In the genomic region with DNA sequence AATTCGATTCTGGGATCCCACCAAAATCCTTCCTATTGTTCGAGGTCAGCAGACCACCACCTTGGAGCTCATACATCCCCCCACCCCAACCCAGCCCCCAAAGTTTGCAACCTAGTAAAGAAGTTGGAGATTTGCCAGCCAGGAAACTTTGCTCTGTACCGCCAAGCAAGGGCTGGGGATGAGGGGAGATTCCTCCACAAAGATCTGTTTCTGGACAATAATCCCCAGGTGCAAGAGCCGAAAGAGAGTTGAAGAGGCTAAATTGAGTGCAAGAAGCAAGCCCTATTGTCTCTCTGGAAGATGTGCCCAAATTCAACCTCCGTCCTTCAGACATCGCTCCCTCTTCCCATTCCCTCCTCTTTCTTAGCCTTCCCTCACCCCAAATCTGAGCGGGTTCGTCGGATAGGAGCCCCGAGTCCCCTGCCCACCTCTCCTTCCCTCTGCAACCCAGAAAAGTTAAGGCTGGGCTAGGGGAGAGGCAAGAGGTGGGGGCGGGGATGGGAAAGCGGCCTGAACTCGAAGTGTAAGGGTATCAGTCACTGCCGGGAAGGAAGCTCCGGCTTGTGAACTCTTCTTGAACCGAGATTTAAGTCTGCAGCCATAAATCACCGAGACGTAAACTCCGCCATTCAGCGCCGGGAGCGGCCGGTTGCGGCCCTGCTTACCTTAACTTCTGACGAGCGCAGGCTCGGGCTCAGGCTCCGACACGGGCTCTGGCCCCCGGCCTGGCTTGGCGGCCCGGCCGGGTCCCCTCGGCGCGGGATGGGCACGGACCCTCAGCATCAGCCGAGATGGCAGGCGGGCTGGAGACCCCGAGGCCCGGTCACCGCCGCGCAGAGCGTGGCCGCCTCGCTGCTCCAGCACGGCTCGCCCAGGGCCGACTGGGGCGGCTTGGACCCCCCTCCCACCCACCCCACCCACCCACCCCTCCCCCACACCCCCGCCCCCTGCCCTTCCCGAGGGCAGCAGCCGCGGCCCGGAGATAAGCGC, we compare ENCODE assay signal across 9 cellular contexts. TPM values are rescaled to one million over a fixed set of nuclear protein-coding genes. Genes with fewer than 3 reads are reported as not detected.
DNase-seq lines count a peak whose midpoint lies in the region; ATAC-seq and TF ChIP-seq lines count a peak whose summit lies in the region.
"Had no signal": no experiment of that assay in that cellular context is flagged by ENCODE, and none has a peak within 500 bp of the region (broad histone marks: within the 10 kb centered on the region; RNA-seq: fewer than 3 reads in every experiment).

No MANE protein-coding gene starts in this region.

- H3K36me3 ChIP-seq in Panc1 (ENCODE audit: control insufficient read depth, insufficient read depth, low read length) = no peaks in the 10 kb centered on the region
- H3K36me3 ChIP-seq in ovary = no peaks in the 10 kb centered on the region

- in situ Hi-C loops in Caki2 (cut with HindIII; ENCODE audit: low pct_unique_long_range_greater_than_20kb, low sequenced_read_pairs) (no loop called here), Panc1 (cut with HindIII; ENCODE audit: low pct_unique_long_range_greater_than_20kb, low sequenced_read_pairs) (no loop called here)

- H3K4me3 ChIP-seq in Panc1 (ENCODE audit: low read depth in 2 of 2, low read length in 2 of 2) (peak overlapping the region; percentile 77 to 92), ovary (peak overlapping the region; percentile 49)

- H3K9me3 ChIP-seq in Panc1 (ENCODE audit: control insufficient read depth, insufficient read depth, low read depth, low read length) (no peaks in the 10 kb centered on the region), ovary (no peaks in the 10 kb centered on the region)

- H3K27ac ChIP-seq in Panc1 (ENCODE audit: low read length) (peak overlapping the region; percentile 100), foreskin keratinocyte (peak overlapping the region; percentile 62), ovary (peak overlapping the region; percentile 21 to 80)

- peak; percentile 87 for DNase-seq in Caki2 (ENCODE audit: low read depth)
- no peak for DNase-seq in Panc1 (ENCODE audit: low read depth, low spot score)
- peak in 1 of 2 donors; percentile 73 for DNase-seq in foreskin keratinocyte
- peak in 2 of 5 donors; percentile 60 to 78 for DNase-seq in ovary
- DNase-seq in activated CD4-positive, alpha-beta T cell treated with anti-CD3 and anti-CD28 coated beads, Interleukin-2, amount 50 U/mL, for 48 hours = no peak
- DNase-seq in NCI-H187 treated with DMSO at 0.1 percent for 48 hours (lab: John Stamatoyannopoulos, UW) = no peak
- DNase-seq in activated naive CD4-positive, alpha-beta T cell (lab: John Stamatoyannopoulos, UW) = no peak
- DNase-seq: DMS79 had no signal

- H3K4me1 ChIP-seq in Panc1 (ENCODE audit: control insufficient read depth, insufficient read depth, low read length) = peaks cover 58% of the 10 kb centered on the region
- peaks cover 26% of the 10 kb centered on the region for H3K4me1 ChIP-seq in foreskin keratinocyte
- no peaks in the 10 kb centered on the region for H3K4me1 ChIP-seq in ovary (ENCODE audit: insufficient read depth)

- POLR2A ChIA-PET in Panc1 (lab: Charles Lee) = interaction anchor here (0.7 to 3.1 kb wide), 3 partner anchors 16 to 1052 kb away, joined by 3 to 21 read pairs (median 5); partner anchors contain the start of gene HOXA1

- WGBS in ovary, 3 donors = 8 to 10% (median 9%) methylated on average over 20 to 57 of the region's 57 CpGs

- H3K27me3 ChIP-seq in Panc1 (ENCODE audit: control insufficient read depth, insufficient read depth, low read length) (no peaks in the 10 kb centered on the region), foreskin keratinocyte (no peaks in the 10 kb centered on the region), ovary (peaks cover 3% of the 10 kb centered on the region)

- TF ChIP-seq CTCF in Panc1 (IDR thresholded peaks at IDR 0.05) (no peak), foreskin keratinocyte (conservative IDR thresholded peaks at IDR 0.05) (no peak), ovary (IDR thresholded peaks at IDR 0.05) (no peak)

- no peak for TF ChIP-seq EP300 in ovary (IDR thresholded peaks at IDR 0.05)

- intact Hi-C loops in Panc1 (cut with micrococcal nuclease; ENCODE audit: unreplicated experiment) = no loop called here
- intact Hi-C loops in ovary (cut with DNase I) = no loop called here

- CTCF ChIA-PET in Panc1 (lab: Charles Lee) = interaction anchor here (0.6 kb wide), 1 partner anchor 67 kb away, joined by 3 read pairs; no protein-coding TSS in a partner anchor

- no TSS peak for BruUV-seq in Panc1 (replicated peaks; lab: Mats Ljungman, UMichigan)

- TF ChIP-seq POLR2A in ovary (IDR thresholded peaks at IDR 0.05) = no peak

- peak; percentile 12 for ATAC-seq in Panc1
- ATAC-seq in foreskin keratinocyte = peak; percentile 71
- no peak for ATAC-seq in HG03565 (IDR thresholded peaks at IDR 0.05; ENCODE audit: unreplicated experiment)

RNA-seq across cellular contexts. Expression of gene HOXA2, which starts 10.8 kb away (rescaled TPM):
- 0.30 TPM in 1 of 2 replicates, not detected in the other for total RNA-seq in Caki2 (2014; rRNA removed; shearing (Covaris generic); ENCODE audit: low replicate concordance)
- total RNA-seq in Panc1 (2021; ENCODE audit: unreplicated experiment) = 2.9 TPM
- polyA plus RNA-seq in Panc1 (2012; ENCODE audit: insufficient read length) = 0.84 TPM
- total RNA-seq in foreskin keratinocyte = 0.25 and 0.31 TPM in 2 replicates
- polyA plus RNA-seq in foreskin keratinocyte = 0.27 and 0.46 TPM in 2 replicates
- 1 to 10 TPM in 3 of 7 donors, under 1 TPM in 2, not detected in 2; 0.36 to 9.0 (median 1.1) TPM for total RNA-seq in ovary
- 1 to 10 TPM in 1 of 2 donors, under 1 TPM in 1; 0.73 to 1.8 TPM for polyA plus RNA-seq in ovary

RNA-seq across cellular contexts. Expression of gene HOXA4, which starts 17.3 kb away (rescaled TPM):
- 5.6 and 10.3 TPM in 2 replicates for total RNA-seq in Caki2 (2014; rRNA removed; shearing (Covaris generic); ENCODE audit: low replicate concordance)
- total RNA-seq in Panc1 (2021; ENCODE audit: unreplicated experiment) (0.39 TPM), foreskin keratinocyte (0.82 and 1.6 TPM in 2 replicates), ovary (10 to 100 TPM in 2 of 7 donors, 1 to 10 TPM in 3, under 1 TPM in 2; 0.22 to 34.0 (median 2.3) TPM)
- polyA plus RNA-seq in Panc1 (2012; ENCODE audit: insufficient read length) = 0.45 TPM
- polyA plus RNA-seq in foreskin keratinocyte (1.3 and 2.3 TPM in 2 replicates), ovary (10 to 100 TPM in 1 of 2 donors, 1 to 10 TPM in 1; 6.6 to 12.9 TPM)

RNA-seq across cellular contexts. Expression of gene HOXA1, which starts 17.5 kb away (rescaled TPM):
- 0.38 and 3.9 TPM in 2 replicates for total RNA-seq in Caki2 (2014; rRNA removed; shearing (Covaris generic); ENCODE audit: low replicate concordance)
- total RNA-seq in Panc1 (2021; ENCODE audit: unreplicated experiment) (8.8 TPM), foreskin keratinocyte (7.5 and 8.3 TPM in 2 replicates), ovary (1 to 10 TPM in 3 of 7 donors, under 1 TPM in 4; 0.23 to 1.5 (median 0.62) TPM)
- polyA plus RNA-seq in Panc1 (2012; ENCODE audit: insufficient read length) = 5.3 TPM
- polyA plus RNA-seq in foreskin keratinocyte (6.3 and 8.2 TPM in 2 replicates), ovary (under 1 TPM; 0.45 to 0.88 TPM)

RNA-seq across cellular contexts. Expression of gene HOXA5, which starts 30.2 kb away (rescaled TPM):
- total RNA-seq in Caki2 (2014; rRNA removed; shearing (Covaris generic); ENCODE audit: low replicate concordance) = 53.0 and 130 TPM in 2 replicates
- total RNA-seq in Panc1 (2021; ENCODE audit: unreplicated experiment) (3.9 TPM), foreskin keratinocyte (3.8 and 4.3 TPM in 2 replicates), ovary (10 to 100 TPM in 2 of 7 donors, 1 to 10 TPM in 2, under 1 TPM in 3; 0.40 to 29.6 (median 1.4) TPM)
- 3.0 TPM for polyA plus RNA-seq in Panc1 (2012; ENCODE audit: insufficient read length)
- polyA plus RNA-seq in foreskin keratinocyte (2.4 and 3.0 TPM in 2 replicates), ovary (1 to 10 TPM; 1.8 to 5.6 TPM)

RNA-seq across cellular contexts. Expression of gene HOXA6, which starts 34.3 kb away (rescaled TPM):
- 0.96 and 1.2 TPM in 2 replicates for total RNA-seq in Caki2 (2014; rRNA removed; shearing (Covaris generic); ENCODE audit: low replicate concordance)
- total RNA-seq in Panc1 (2021; ENCODE audit: unreplicated experiment) (3.3 TPM), foreskin keratinocyte (2.6 and 3.4 TPM in 2 replicates), ovary (1 to 10 TPM in 3 of 7 donors, under 1 TPM in 4; 0.32 to 4.2 (median 0.43) TPM)
- 4.8 TPM for polyA plus RNA-seq in Panc1 (2012; ENCODE audit: insufficient read length)
- polyA plus RNA-seq in foreskin keratinocyte (0.31 and 0.40 TPM in 2 replicates), ovary (under 1 TPM in 1 of 2 donors, not detected in 1; 0.29 TPM)
